In genomic region chr15:99371180-99372103, GRCh38 we compare ENCODE assay signal across 1 cellular context.
TF ChIP-seq lines count a peak whose summit lies in the region.

No MANE protein-coding gene starts in this region.

TF ChIP-seq in GM12878, 131 proteins besides CTCF, POLR2A, EP300 and RAD21 (continued from another document):
- TF ChIP-seq MEF2A (IDR thresholded peaks at IDR 0.05; ENCODE audit: insufficient read depth, low read depth, low read length) (peak; percentile 56; the same call in 1 of the 2 replicates), IRF3 (IDR thresholded peaks at IDR 0.05) (no peak), SMC3 (IDR thresholded peaks at IDR 0.05; ENCODE audit: borderline replicate concordance, low read length) (peak; percentile 40; the same call in 1 of the 2 replicates), CREM (IDR thresholded peaks at IDR 0.05; ENCODE audit: low read depth) (peak; percentile 12; the same call in 1 of the 2 replicates), RAD51 (IDR thresholded peaks at IDR 0.05) (no peak), POLR2AphosphoS2 (IDR thresholded peaks at IDR 0.05; ENCODE audit: low read depth, low read length) (no peak), SRF (IDR thresholded peaks at IDR 0.05; ENCODE audit: low read depth in 2 of 2, low read length in 2 of 2) (no peak), GATAD2B (conservative IDR thresholded peaks at IDR 0.05; ENCODE audit: low read depth) (no peak), ZSCAN29 (IDR thresholded peaks at IDR 0.05) (no peak), ATF7 (IDR thresholded peaks at IDR 0.05; ENCODE audit: low read depth) (peak; percentile 49; the same call in 1 of the 2 replicates), IRF4 (IDR thresholded peaks at IDR 0.05; ENCODE audit: low read depth, low read length) (no peak), ETV6 (conservative IDR thresholded peaks at IDR 0.05 in 1 of 2, IDR thresholded peaks at IDR 0.05 in 1 of 2; ENCODE audit: borderline replicate concordance in 1 of 2, low read depth in 1 of 2) (no peak), MYB (IDR thresholded peaks at IDR 0.05; ENCODE audit: borderline replicate concordance, low read depth, low read length) (no peak), ZNF207 (IDR thresholded peaks at IDR 0.05; ENCODE audit: borderline replicate concordance) (no peak), PML (IDR thresholded peaks at IDR 0.05; ENCODE audit: low read length) (0 out of 2 replicates have a peak, but pooled peaks have one; percentile 26), FOS (IDR thresholded peaks at IDR 0.05; ENCODE audit: borderline replicate concordance, extremely low read depth, insufficient read length) (no peak), IKZF2 (IDR thresholded peaks at IDR 0.05) (peak; percentile 37 to 49; a peak in 2 of 4 replicates), KLF5 (IDR thresholded peaks at IDR 0.05; ENCODE audit: partially characterized antibody) (no peak), PRDM15 (CRISPR knock-in tag; IDR thresholded peaks at IDR 0.05) (no peak), ZBTB4 (CRISPR knock-in tag; IDR thresholded peaks at IDR 0.05) (no peak), TCF7 (IDR thresholded peaks at IDR 0.05; ENCODE audit: borderline replicate concordance) (peak; percentile 81; the same call in 1 of the 2 replicates), RUNX3 (IDR thresholded peaks at IDR 0.05; ENCODE audit: low read length) (peak; percentile 86), NR2C1 (IDR thresholded peaks at IDR 0.05) (no peak), BRCA1 (IDR thresholded peaks at IDR 0.05; ENCODE audit: low read depth, low read length) (no peak), MXI1 (IDR thresholded peaks at IDR 0.05; ENCODE audit: low read depth, low read length) (no peak), USF2 (IDR thresholded peaks at IDR 0.05; ENCODE audit: borderline replicate concordance, low read depth, low read length) (no peak), JUNB (IDR thresholded peaks at IDR 0.05) (peak; percentile 73), PBX3 (IDR thresholded peaks at IDR 0.05; ENCODE audit: insufficient replicate concordance, low read depth, low read length) (no peak)
